ENCODE assay signal across 8 cellular contexts in genomic region chr12:48813464-48814312, GRCh38.
A peak's percentile ranks its signal among the peaks of the same experiment; 100 is the strongest.
DNase-seq lines count a peak whose midpoint lies in the region; ATAC-seq, FAIRE-seq and TF ChIP-seq lines count a peak whose summit lies in the region.

No MANE protein-coding gene starts in this region.

- peaks cover 15% of the 10 kb centered on the region for H3F3A ChIP-seq in SU-DHL-6 (ENCODE audit: insufficient read depth)

- no peaks in the 10 kb centered on the region for H3K9me3 ChIP-seq in SU-DHL-6 (ENCODE audit: insufficient read depth, low read length)

- H2AFZ ChIP-seq in SU-DHL-6 (ENCODE audit: low read depth, low read length, severe bottlenecking), result peak overlapping the region; percentile 100

- no peak for FAIRE-seq in HTR-8/SVneo (lab: Jason Lieb, UNC)

- H3K27ac ChIP-seq in SU-DHL-6 (ENCODE audit: low read depth, low read length), result no peak overlapping the region

- TF ChIP-seq CTCF in GM12864 (IDR thresholded peaks at IDR 0.05; ENCODE audit: low read depth, low read length, missing control alignments), result peak; percentile 0
- TF ChIP-seq CTCF in SU-DHL-6 (IDR thresholded peaks at IDR 0.05; ENCODE audit: insufficient read depth, low read length, poor library complexity, severe bottlenecking), result no peak
- no peak for TF ChIP-seq CTCF in foreskin fibroblast (IDR thresholded peaks at IDR 0.05; ENCODE audit: low read depth, low read length)

- peak overlapping the region; percentile 87 for H3K9ac ChIP-seq in SU-DHL-6 (ENCODE audit: low read length)

- H3K9me2 ChIP-seq in SU-DHL-6 (replicated peaks; ENCODE audit: insufficient read depth, low read length), result no peaks in the 10 kb centered on the region

- DNase-seq in GM12864 (ENCODE audit: low read depth) (no peak), foreskin fibroblast (peak in 1 of 2 donors; percentile 35), retina (peak; percentile 40), DMS53 (lab: John Stamatoyannopoulos, UW) (no peak), HTR-8/SVneo (ENCODE audit: insufficient read length, low spot score) (no peak)

- H3K27me3 ChIP-seq in SU-DHL-6 (ENCODE audit: low read length), result no peaks in the 10 kb centered on the region

- peak overlapping the region; percentile 95 for H3K4me2 ChIP-seq in SU-DHL-6 (ENCODE audit: low read depth, low read length, poor library complexity, severe bottlenecking)

- H4K20me1 ChIP-seq in SU-DHL-6 (ENCODE audit: low read depth, low read length), result no peaks in the 10 kb centered on the region

- H3K4me3 ChIP-seq in GM12864 (ENCODE audit: low read depth, low read length) (peak overlapping the region; percentile 61), SU-DHL-6 (ENCODE audit: insufficient read depth, low read length, poor library complexity, severe bottlenecking) (peak overlapping the region; percentile 62), foreskin fibroblast (ENCODE audit: low read depth in 1 of 2, low read length in 2 of 2) (peak overlapping the region; percentile 82 to 95)

- H3K79me2 ChIP-seq in SU-DHL-6 (ENCODE audit: insufficient read depth, low read length), result no peaks in the 10 kb centered on the region

- ATAC-seq in HG03521 (IDR thresholded peaks at IDR 0.05; ENCODE audit: unreplicated experiment) (no peak), GM21619 (IDR thresholded peaks at IDR 0.05; ENCODE audit: unreplicated experiment) (no peak)

- no peaks in the 10 kb centered on the region for H3K36me3 ChIP-seq in SU-DHL-6 (ENCODE audit: low read length)
